In the genomic region with DNA sequence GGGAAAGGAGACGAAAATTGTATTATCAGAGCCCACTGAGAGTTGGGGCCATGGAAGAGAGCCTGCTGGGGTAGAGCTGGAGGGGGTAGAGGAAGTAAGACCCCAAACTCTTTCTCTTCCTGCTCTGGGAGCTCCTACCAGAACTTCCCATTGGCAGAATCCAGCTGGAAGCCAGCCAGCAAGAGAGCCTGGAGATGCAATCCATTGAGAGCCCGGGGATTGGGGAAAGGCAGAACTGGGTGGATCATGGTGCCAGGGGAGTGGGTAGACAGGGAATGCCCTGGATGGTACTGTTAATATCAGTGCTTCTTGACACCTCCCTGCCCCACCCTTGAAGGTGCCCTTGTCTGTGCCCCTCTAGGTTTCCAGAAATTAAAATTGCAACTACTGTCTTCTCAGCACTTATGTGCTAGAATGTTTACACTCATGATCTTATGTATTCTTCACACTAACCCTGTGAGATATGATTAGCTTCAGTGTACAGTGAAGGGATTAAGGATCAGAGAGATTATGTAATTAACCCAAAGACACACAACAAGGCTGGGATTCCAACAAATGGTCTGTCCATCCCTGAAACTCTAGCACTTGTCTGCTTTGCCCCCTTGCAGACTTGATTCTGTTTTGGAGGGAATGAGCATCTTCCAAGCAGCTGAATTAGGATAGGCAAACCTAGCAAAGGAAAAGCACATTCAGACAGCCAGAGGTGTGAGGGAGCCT, we compare ENCODE assay signal across 23 cellular contexts.
"Had no signal": no experiment of that assay in that cellular context is flagged by ENCODE, and none has a peak within 500 bp of the region (broad histone marks: within the 10 kb centered on the region; RNA-seq: fewer than 3 reads in every experiment).

No MANE protein-coding gene starts in this region.

- H3K4me1 ChIP-seq: esophagus squamous epithelium, heart right ventricle, lower lobe of right lung, psoas muscle, testis, tibial artery had no signal

- ATAC-seq: effector memory CD8-positive, alpha-beta T cell; heart right ventricle; left ventricle myocardium superior; lower lobe of right lung; natural killer cell; psoas muscle; right cardiac atrium; stimulated activated memory B cell treated with anti-CD40 and anti-IgM and Interleukin-4, amounts not matched to agents 10 μg/mL and 1 μg/mL and 100 μg/mL, for 72 hours; stimulated activated naive CD8-positive, alpha-beta T cell treated with anti-CD3 and anti-CD28 coated beads, Interleukin-15, Interleukin-2, amounts not matched to agents 100 U/mL and 50 U/mL, for 24 hours had no signal

- H3K4me3 ChIP-seq: esophagus squamous epithelium, heart right ventricle, lower lobe of right lung, psoas muscle, skin epidermis, spleen, testis, tibial artery had no signal

- H3K9me3 ChIP-seq: esophagus squamous epithelium, heart right ventricle, lower lobe of right lung, psoas muscle, spleen, testis, tibial artery had no signal

- DNase-seq: cortex of kidney; effector memory CD8-positive, alpha-beta T cell; erythroblast; esophagus squamous epithelium; foreskin melanocyte; glutamatergic neuron; heart right ventricle; hippocampal formation; immature natural killer cell; islet precursor cell; left ventricle myocardium superior; lower lobe of right lung; natural killer cell; psoas muscle; spleen; stimulated activated CD4-positive, alpha-beta T cell treated with anti-CD3 and anti-CD28 coated beads, Interleukin-4, amount 100 ng/mL, for 4 hours; stimulated activated naive CD8-positive, alpha-beta T cell treated with anti-CD3 and anti-CD28 coated beads, Interleukin-15, Interleukin-2, amounts not matched to agents 100 U/mL and 50 U/mL, for 24 hours; testis; tibial artery had no signal

- H3K27ac ChIP-seq: esophagus squamous epithelium, heart right ventricle, lower lobe of right lung, psoas muscle, skin epidermis, spleen, testis, tibial artery had no signal

- FAIRE-seq: endometrium had no signal

- H3K36me3 ChIP-seq: esophagus squamous epithelium, heart right ventricle, lower lobe of right lung, spleen, tibial artery had no signal

- H3K27me3 ChIP-seq: testis had no signal
